Comparison of ENCODE assay signal across 38 cellular contexts in the genomic region with DNA sequence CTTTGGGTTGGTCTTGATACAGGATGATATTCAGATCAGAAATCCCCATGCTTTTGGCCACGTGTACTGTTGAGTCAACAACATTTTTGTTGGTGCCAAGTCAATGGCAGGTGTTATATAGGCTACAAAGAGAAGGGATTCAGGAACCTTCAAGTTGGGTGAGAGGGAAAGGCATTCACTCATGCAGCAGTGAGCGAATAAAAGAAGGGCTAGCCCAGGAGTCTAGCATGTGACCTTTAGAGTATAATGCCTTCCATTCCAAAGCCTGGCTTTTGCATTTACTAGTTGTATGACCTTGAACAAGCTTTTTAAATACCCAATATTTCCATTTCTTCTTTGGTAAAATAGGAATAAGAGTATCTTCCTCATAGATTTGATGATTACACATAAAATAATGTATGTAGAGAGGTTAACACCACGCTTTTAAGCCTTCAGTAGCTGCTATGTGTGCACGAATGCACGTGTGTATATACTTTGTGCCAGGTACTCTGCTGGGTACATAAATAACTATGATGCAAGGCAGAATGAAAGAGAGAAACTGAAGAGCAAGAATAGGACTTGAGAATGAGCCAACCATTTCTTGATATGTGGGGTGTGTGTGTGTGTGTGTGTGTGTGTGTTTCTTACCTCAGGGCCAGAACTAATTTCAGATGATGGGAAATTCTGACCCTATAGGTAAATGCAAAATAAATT.
"Had no signal": no experiment of that assay in that cellular context is flagged by ENCODE, and none has a peak within 500 bp of the region (broad histone marks: within the 10 kb centered on the region; RNA-seq: fewer than 3 reads in every experiment).

No MANE protein-coding gene starts in this region.

- DNase-seq: activated B cell treated with CpG ODN at 0.5 μM for 24 hours; activated CD4-positive, alpha-beta memory T cell treated with anti-CD3 and anti-CD28 coated beads for 36 hours; activated CD4-positive, alpha-beta T cell treated with anti-CD3 and anti-CD28 coated beads for 4 hours; activated CD4-positive, alpha-beta T cell treated with anti-CD3 and anti-CD28 coated beads, Interleukin-2, amount 50 U/mL, for 1 hour; activated CD4-positive, CD25-positive, alpha-beta regulatory T cell treated with anti-CD3 and anti-CD28 coated beads, Interleukin-2, amount 50 U/mL, for 72 hours; activated CD8-positive, alpha-beta memory T cell treated with anti-CD3 and anti-CD28 coated beads for 24 hours; activated CD8-positive, alpha-beta memory T cell treated with anti-CD3 and anti-CD28 coated beads, Interleukin-2, amount 10 ng/mL, durations not matched to agents 7 days and 5 days; activated CD8-positive, alpha-beta memory T cell treated with anti-CD3 and anti-CD28 coated beads, Interleukin-2, amount 50 U/mL, for 48 hours; activated effector memory CD4-positive, alpha-beta T cell treated with anti-CD3 and anti-CD28 coated beads, Interleukin-2, amount 50 U/mL, for 16 hours; activated naive CD4-positive, alpha-beta T cell; activated naive CD4-positive, alpha-beta T cell treated with anti-CD3 and anti-CD28 coated beads, Interleukin-2, amount 50 U/mL, for 16 hours; activated naive CD8-positive, alpha-beta T cell treated with anti-CD3 and anti-CD28 coated beads for 36 hours; activated T-cell treated with anti-CD3 and anti-CD28 coated beads, Interleukin-2, amount 50 U/mL, for 48 hours; amniotic stem cell; aorta; brain microvascular endothelial cell; Kasumi-1; KG1; MG63; NCI-H1048; NCI-H1417; NCI-H146; NCI-H187 treated with DMSO at 0.1 percent for 48 hours; NCI-H2081 treated with DMSO at 0.1 percent for 48 hours; NCI-H226; NCI-H446 treated with DMSO at 0.1 percent for 48 hours; NCI-H524; NCI-H69; NCI-H82; NK-92 treated with Interleukin-12 subunit alpha and Interleukin-12 subunit beta, amount 100 ng/mL, for 24 hours; PC-3; Peyer's patch; RPMI8226; SW 1271; T-helper 1 cell; T-helper 2 cell; T-helper 9 cell had no signal

- H3K36me3 ChIP-seq: brain microvascular endothelial cell, MG63, Peyer's patch had no signal

- H3K4me1 Mint-ChIP-seq: activated B cell treated with CpG ODN at 0.5 μM for 24 hours; activated CD8-positive, alpha-beta memory T cell treated with anti-CD3 and anti-CD28 coated beads, Interleukin-2, amount 10 ng/mL, durations not matched to agents 7 days and 5 days; activated naive CD8-positive, alpha-beta T cell treated with anti-CD3 and anti-CD28 coated beads for 36 hours had no signal

- H3K27me3 Mint-ChIP-seq: activated B cell treated with CpG ODN at 0.5 μM for 24 hours; activated CD4-positive, alpha-beta memory T cell treated with anti-CD3 and anti-CD28 coated beads for 36 hours; activated CD8-positive, alpha-beta memory T cell treated with anti-CD3 and anti-CD28 coated beads, Interleukin-2, amount 10 ng/mL, durations not matched to agents 7 days and 5 days; activated naive CD8-positive, alpha-beta T cell treated with anti-CD3 and anti-CD28 coated beads for 36 hours had no signal

- H3K27ac ChIP-seq: brain microvascular endothelial cell, Peyer's patch, VCaP had no signal

- H3K4me3 ChIP-seq: MG63, Peyer's patch had no signal

- ATAC-seq: activated CD8-positive, alpha-beta memory T cell treated with anti-CD3 and anti-CD28 coated beads, Interleukin-2, amount 10 ng/mL, durations not matched to agents 7 days and 5 days; PC-3 had no signal

- H3K4me1 ChIP-seq: Peyer's patch had no signal

- H3K27me3 ChIP-seq: brain microvascular endothelial cell, MG63, Peyer's patch had no signal

- H3K27ac Mint-ChIP-seq: activated B cell treated with CpG ODN at 0.5 μM for 24 hours; activated CD4-positive, alpha-beta memory T cell treated with anti-CD3 and anti-CD28 coated beads for 36 hours; activated CD8-positive, alpha-beta memory T cell treated with anti-CD3 and anti-CD28 coated beads, Interleukin-2, amount 10 ng/mL, durations not matched to agents 7 days and 5 days; activated naive CD8-positive, alpha-beta T cell treated with anti-CD3 and anti-CD28 coated beads for 36 hours had no signal

- H3K9me3 Mint-ChIP-seq: activated B cell treated with CpG ODN at 0.5 μM for 24 hours; activated naive CD8-positive, alpha-beta T cell treated with anti-CD3 and anti-CD28 coated beads for 36 hours had no signal

- H3K36me3 Mint-ChIP-seq: activated CD4-positive, alpha-beta memory T cell treated with anti-CD3 and anti-CD28 coated beads for 36 hours; activated CD8-positive, alpha-beta memory T cell treated with anti-CD3 and anti-CD28 coated beads, Interleukin-2, amount 10 ng/mL, durations not matched to agents 7 days and 5 days; activated naive CD8-positive, alpha-beta T cell treated with anti-CD3 and anti-CD28 coated beads for 36 hours had no signal

- H3K9me3 ChIP-seq: MG63, Peyer's patch had no signal

- H3K4me3 Mint-ChIP-seq: activated B cell treated with CpG ODN at 0.5 μM for 24 hours; activated CD4-positive, alpha-beta memory T cell treated with anti-CD3 and anti-CD28 coated beads for 36 hours; activated CD8-positive, alpha-beta memory T cell treated with anti-CD3 and anti-CD28 coated beads, Interleukin-2, amount 10 ng/mL, durations not matched to agents 7 days and 5 days; activated naive CD8-positive, alpha-beta T cell treated with anti-CD3 and anti-CD28 coated beads for 36 hours had no signal
